In the genomic region with DNA sequence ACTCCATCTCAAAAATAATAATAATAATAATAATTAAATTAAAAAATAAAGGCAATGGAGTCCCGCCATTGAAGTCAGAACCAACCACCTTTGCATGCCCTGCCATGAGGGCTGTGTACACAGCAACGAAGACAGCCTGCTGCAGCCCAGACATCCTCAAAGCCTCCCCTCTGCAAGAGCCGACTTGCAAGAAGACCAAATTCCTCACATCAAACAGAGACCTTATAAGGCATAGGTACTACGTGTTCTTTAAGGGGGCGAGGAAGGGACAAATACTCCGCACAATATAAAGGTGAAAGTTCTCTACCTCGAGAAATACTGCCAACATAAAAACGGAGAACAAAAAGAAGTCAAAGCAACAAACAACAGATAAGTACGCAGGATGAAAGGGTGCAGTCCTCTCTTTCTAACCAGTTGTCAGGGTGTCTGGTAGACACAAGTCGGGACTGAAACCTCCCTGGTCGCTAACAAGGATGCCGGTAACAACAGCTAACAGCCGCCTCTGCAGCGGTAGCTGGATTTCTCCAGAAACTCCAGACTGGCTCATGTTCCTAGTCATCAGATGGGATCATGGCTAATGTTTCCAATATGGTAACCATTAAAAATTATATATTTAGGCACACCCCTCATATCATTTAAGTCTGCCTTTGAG, we compare ENCODE assay signal across 24 cellular contexts. TPM values are rescaled to one million over a fixed set of nuclear protein-coding genes. Genes with fewer than 3 reads are reported as not detected.
A peak's percentile ranks its signal among the peaks of the same experiment; 100 is the strongest.
DNase-seq lines count a peak whose midpoint lies in the region; ATAC-seq and TF ChIP-seq lines count a peak whose summit lies in the region.
"Had no signal": no experiment of that assay in that cellular context is flagged by ENCODE, and none has a peak within 500 bp of the region (broad histone marks: within the 10 kb centered on the region; RNA-seq: fewer than 3 reads in every experiment).

No MANE protein-coding gene starts in this region.

- ATAC-seq in WTC11 (peak; percentile 16; the same call in 1 of the 2 replicates), upper lobe of right lung (no peak), mucosa of descending colon (no peak)
- ATAC-seq: natural killer cell treated with Interleukin-12 subunit alpha and Interleukin-12 subunit beta and Interleukin-15 and Interleukin-18, amount 100 ng/mL, for 72 hours had no signal

- intact Hi-C loops in esophagus muscularis mucosa (cut with DNase I): no loop called here
- intact Hi-C loops in upper lobe of right lung (cut with DNase I): no loop called here
- intact Hi-C loops in mucosa of descending colon (cut with DNase I, micrococcal nuclease): no loop called here

- no peak overlapping the region for H3K9ac ChIP-seq in muscle layer of colon (ENCODE audit: low read length)
- H3K9ac ChIP-seq: BLaER1 treated with 17β-estradiol and CSF1 and Interleukin-3, amounts not matched to agents 10 nM and 100 nM had no signal

- H3K27ac Mint-ChIP-seq in WTC11: peak overlapping the region; percentile 88
- H3K27ac Mint-ChIP-seq: activated CD4-positive, alpha-beta memory T cell treated with anti-CD3 and anti-CD28 coated beads, Interleukin-2, amount 10 ng/mL, durations not matched to agents 7 days and 5 days; activated naive CD4-positive, alpha-beta T cell treated with anti-CD3 and anti-CD28 coated beads for 36 hours; IgD-negative memory B cell; natural killer cell treated with Interleukin-12 subunit alpha and Interleukin-12 subunit beta and Interleukin-15 and Interleukin-18, amount 100 ng/mL, for 72 hours had no signal

- DNase-seq in WTC11 (ENCODE audit: low spot score) (no peak), esophagus muscularis mucosa (ENCODE audit: extremely low spot score) (no peak), upper lobe of right lung (no peak), activated gamma-delta T cell (lab: John Stamatoyannopoulos, UW) (no peak), NCI-H1436 (lab: John Stamatoyannopoulos, UW) (no peak), NCI-H1092 (lab: John Stamatoyannopoulos, UW) (no peak), mucosa of descending colon (no peak)
- DNase-seq: activated CD4-positive, alpha-beta memory T cell treated with anti-CD3 and anti-CD28 coated beads, Interleukin-2, amount 10 ng/mL, durations not matched to agents 7 days and 5 days; activated CD4-positive, alpha-beta T cell treated with anti-CD3 and anti-CD28 coated beads for 1 hour; activated CD8-positive, alpha-beta memory T cell treated with anti-CD3 and anti-CD28 coated beads, Interleukin-2, amount 50 U/mL, for 4 hours; activated naive CD4-positive, alpha-beta T cell treated with anti-CD3 and anti-CD28 coated beads for 36 hours; EL; NCI-H1694 treated with DMSO at 0.1 percent for 48 hours; NCI-H446; NCI-H748 treated with DMSO at 0.1 percent for 48 hours; SHP77 treated with DMSO at 0.1 percent for 48 hours; stimulated activated naive CD4-positive, alpha-beta T cell treated with Interleukin-2 at 50 U/mL for 16 hours; T-helper 2 cell had no signal

- H3K27me3 Mint-ChIP-seq in WTC11 (ENCODE audit: low read depth): no peaks in the 10 kb centered on the region
- H3K27me3 Mint-ChIP-seq: activated CD4-positive, alpha-beta memory T cell treated with anti-CD3 and anti-CD28 coated beads, Interleukin-2, amount 10 ng/mL, durations not matched to agents 7 days and 5 days; natural killer cell treated with Interleukin-12 subunit alpha and Interleukin-12 subunit beta and Interleukin-15 and Interleukin-18, amount 100 ng/mL, for 72 hours had no signal

- CTCF ChIA-PET in WTC11 (lab: Charles Lee): no interaction called here

- POLR2A ChIA-PET in WTC11 (lab: Charles Lee): no interaction called here

- H3K9me3 ChIP-seq in esophagus muscularis mucosa (no peaks in the 10 kb centered on the region), muscle layer of colon (ENCODE audit: low read length) (no peaks in the 10 kb centered on the region), upper lobe of right lung (no peaks in the 10 kb centered on the region), mucosa of descending colon (no peaks in the 10 kb centered on the region)
- H3K9me3 ChIP-seq: BLaER1 treated with 17β-estradiol and CSF1 and Interleukin-3, amounts not matched to agents 10 nM and 100 nM; HAP-1 had no signal

- H3K27ac ChIP-seq in esophagus muscularis mucosa (replicated peaks in 1 of 4): peak overlapping the region; percentile 77 to 85 (median 82)
- peak overlapping the region; percentile 35 for H3K27ac ChIP-seq in muscle layer of colon (ENCODE audit: low read depth, low read length)
- peak overlapping the region; percentile 3 for H3K27ac ChIP-seq in upper lobe of right lung
- H3K27ac ChIP-seq: BLaER1 treated with 17β-estradiol and CSF1 and Interleukin-3, amounts not matched to agents 10 nM and 100 nM had no signal

- no peak overlapping the region for H3K4me3 Mint-ChIP-seq in WTC11
- H3K4me3 Mint-ChIP-seq: activated CD4-positive, alpha-beta memory T cell treated with anti-CD3 and anti-CD28 coated beads, Interleukin-2, amount 10 ng/mL, durations not matched to agents 7 days and 5 days; activated naive CD4-positive, alpha-beta T cell treated with anti-CD3 and anti-CD28 coated beads for 36 hours; IgD-negative memory B cell; natural killer cell treated with Interleukin-12 subunit alpha and Interleukin-12 subunit beta and Interleukin-15 and Interleukin-18, amount 100 ng/mL, for 72 hours had no signal

- peak; percentile 57 for TF ChIP-seq EP300 in esophagus muscularis mucosa (IDR thresholded peaks at IDR 0.05)

- peaks cover 81% of the 10 kb centered on the region for H3K4me1 Mint-ChIP-seq in WTC11
- H3K4me1 Mint-ChIP-seq: activated CD4-positive, alpha-beta memory T cell treated with anti-CD3 and anti-CD28 coated beads, Interleukin-2, amount 10 ng/mL, durations not matched to agents 7 days and 5 days; IgD-negative memory B cell had no signal

- no peak for TF ChIP-seq POLR2A in esophagus muscularis mucosa (IDR thresholded peaks at IDR 0.05; ENCODE audit: low read depth)

- peaks cover 4% of the 10 kb centered on the region; the same call in 1 of the 2 replicates for H3K36me3 Mint-ChIP-seq in WTC11
- H3K36me3 Mint-ChIP-seq: IgD-negative memory B cell; natural killer cell treated with Interleukin-12 subunit alpha and Interleukin-12 subunit beta and Interleukin-15 and Interleukin-18, amount 100 ng/mL, for 72 hours had no signal

- WGBS in esophagus muscularis mucosa: 56% methylated on average over 14 of the region's 14 CpGs

- H3K27me3 ChIP-seq in esophagus muscularis mucosa (no peaks in the 10 kb centered on the region), muscle layer of colon (ENCODE audit: control insufficient read depth in 1 of 2, insufficient read depth in 2 of 2, low read length in 2 of 2) (no peaks in the 10 kb centered on the region), upper lobe of right lung (no peaks in the 10 kb centered on the region)
- H3K27me3 ChIP-seq: BLaER1 treated with 17β-estradiol and CSF1 and Interleukin-3, amounts not matched to agents 10 nM and 100 nM had no signal

- no peaks in the 10 kb centered on the region for H3K9me3 Mint-ChIP-seq in WTC11
- H3K9me3 Mint-ChIP-seq: activated CD4-positive, alpha-beta memory T cell treated with anti-CD3 and anti-CD28 coated beads, Interleukin-2, amount 10 ng/mL, durations not matched to agents 7 days and 5 days; activated naive CD4-positive, alpha-beta T cell treated with anti-CD3 and anti-CD28 coated beads for 36 hours; natural killer cell treated with Interleukin-12 subunit alpha and Interleukin-12 subunit beta and Interleukin-15 and Interleukin-18, amount 100 ng/mL, for 72 hours had no signal

- H3K4me1 ChIP-seq in esophagus muscularis mucosa (peaks cover 0 to 82% (median 78%) of the 10 kb centered on the region in 4 donors), muscle layer of colon (ENCODE audit: insufficient read depth, low read length) (peaks cover 68% of the 10 kb centered on the region), upper lobe of right lung (peaks cover 13% of the 10 kb centered on the region), mucosa of descending colon (ENCODE audit: low read depth) (peaks cover 13% of the 10 kb centered on the region)

- no peak for TF ChIP-seq CTCF in WTC11 (IDR thresholded peaks at IDR 0.05)
- TF ChIP-seq CTCF in esophagus muscularis mucosa (IDR thresholded peaks at IDR 0.05): no peak
- no peak for TF ChIP-seq CTCF in upper lobe of right lung (IDR thresholded peaks at IDR 0.05)
- no peak for TF ChIP-seq CTCF in mucosa of descending colon (IDR thresholded peaks at IDR 0.05)

- H3K4me3 ChIP-seq in esophagus muscularis mucosa: peak overlapping the region; percentile 28 to 49 (median 34)
- H3K4me3 ChIP-seq in muscle layer of colon (ENCODE audit: low read depth in 1 of 2, low read length in 2 of 2): peak overlapping the region in 1 of 2 donors; percentile 26
- H3K4me3 ChIP-seq in upper lobe of right lung: no peak overlapping the region
- no peak overlapping the region for H3K4me3 ChIP-seq in mucosa of descending colon
- H3K4me3 ChIP-seq: BLaER1 treated with 17β-estradiol and CSF1 and Interleukin-3, amounts not matched to agents 10 nM and 100 nM; HAP-1; skin epidermis had no signal

- H3K36me3 ChIP-seq in esophagus muscularis mucosa (no peaks in the 10 kb centered on the region), muscle layer of colon (ENCODE audit: insufficient read depth, low read length) (no peaks in the 10 kb centered on the region), upper lobe of right lung (no peaks in the 10 kb centered on the region), mucosa of descending colon (ENCODE audit: low read depth) (no peaks in the 10 kb centered on the region)
- H3K36me3 ChIP-seq: BLaER1 treated with 17β-estradiol and CSF1 and Interleukin-3, amounts not matched to agents 10 nM and 100 nM had no signal

TF ChIP-seq in WTC11, 78 proteins besides CTCF, POLR2A, EP300 and RAD21 (continues in another document):
- TF ChIP-seq, protein P1, sequence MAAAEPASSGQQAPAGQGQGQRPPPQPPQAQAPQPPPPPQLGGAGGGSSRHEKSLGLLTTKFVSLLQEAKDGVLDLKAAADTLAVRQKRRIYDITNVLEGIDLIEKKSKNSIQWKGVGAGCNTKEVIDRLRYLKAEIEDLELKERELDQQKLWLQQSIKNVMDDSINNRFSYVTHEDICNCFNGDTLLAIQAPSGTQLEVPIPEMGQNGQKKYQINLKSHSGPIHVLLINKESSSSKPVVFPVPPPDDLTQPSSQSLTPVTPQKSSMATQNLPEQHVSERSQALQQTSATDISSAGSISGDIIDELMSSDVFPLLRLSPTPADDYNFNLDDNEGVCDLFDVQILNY (CRISPR knock-in tag; IDR thresholded peaks at IDR 0.05): no peak
- TF ChIP-seq, protein P2, sequence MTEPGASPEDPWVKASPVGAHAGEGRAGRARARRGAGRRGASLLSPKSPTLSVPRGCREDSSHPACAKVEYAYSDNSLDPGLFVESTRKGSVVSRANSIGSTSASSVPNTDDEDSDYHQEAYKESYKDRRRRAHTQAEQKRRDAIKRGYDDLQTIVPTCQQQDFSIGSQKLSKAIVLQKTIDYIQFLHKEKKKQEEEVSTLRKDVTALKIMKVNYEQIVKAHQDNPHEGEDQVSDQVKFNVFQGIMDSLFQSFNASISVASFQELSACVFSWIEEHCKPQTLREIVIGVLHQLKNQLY (CRISPR knock-in tag; IDR thresholded peaks at IDR 0.05): no peak
- no peak for TF ChIP-seq TP53 (CRISPR knock-in tag; IDR thresholded peaks at IDR 0.05)

RNA-seq across cellular contexts. Expression of a gene that starts 23.6 kb away (rescaled TPM):
- 88.6 to 95.0 TPM (median 90.4 TPM) in 3 replicates for total RNA-seq in WTC11 (2021)
- 10 to 100 TPM; 58.6 to 74.0 (median 60.5) TPM for total RNA-seq in esophagus muscularis mucosa
- 58.7 TPM for total RNA-seq in upper lobe of right lung
- total RNA-seq in mucosa of descending colon: 100 to 1,000 TPM in 1 of 3 donors, 10 to 100 TPM in 2; 64.3 to 138 (median 77.5) TPM
- total RNA-seq: activated naive CD4-positive, alpha-beta T cell treated with anti-CD3 and anti-CD28 coated beads for 36 hours had no signal

Comparison
In these comparisons a context has a peak if more than half of its experiments do, and no peak if none do; other contexts are left out.
1. H3K27ac ChIP-seq: peak in every context shown above with its lines; median percentile 82 in esophagus muscularis mucosa; 35 in muscle layer of colon; 3 in upper lobe of right lung.
2. H3K4me3 ChIP-seq: peak in esophagus muscularis mucosa (4 of 4); none in upper lobe of right lung (single experiment) and mucosa of descending colon (single experiment).